20 cellular contexts compared by ENCODE assay signal in genomic region chr4:71202703-71203102, GRCh38.
DNase-seq lines count a peak whose midpoint lies in the region; ATAC-seq, FAIRE-seq and TF ChIP-seq lines count a peak whose summit lies in the region.
"Had no signal": no experiment of that assay in that cellular context is flagged by ENCODE, and none has a peak within 500 bp of the region (broad histone marks: within the 10 kb centered on the region; RNA-seq: fewer than 3 reads in every experiment).

No MANE protein-coding gene starts in this region.

- no peak for FAIRE-seq in pancreas (lab: Jason Lieb, UNC)
- FAIRE-seq: G401.6, GM19239 had no signal

- H3K9me3 ChIP-seq in pancreas: no peaks in the 10 kb centered on the region
- H3K9me3 ChIP-seq: BE2C, Caco-2 had no signal

- H3K27me3 Mint-ChIP-seq in progenitor cell of endocrine pancreas: no peaks in the 10 kb centered on the region
- H3K27me3 Mint-ChIP-seq: CD4-positive, alpha-beta T cell had no signal

- intact Hi-C loops in pancreas (cut with DNase I): no loop called here

- TF ChIP-seq CTCF in astrocyte of the spinal cord (IDR thresholded peaks at IDR 0.05; ENCODE audit: low read depth, low read length) (no peak), pancreas (IDR thresholded peaks at IDR 0.05) (no peak), progenitor cell of endocrine pancreas (IDR thresholded peaks at IDR 0.05; ENCODE audit: unreplicated experiment) (no peak)

- H3K27ac Mint-ChIP-seq in progenitor cell of endocrine pancreas: no peak overlapping the region
- H3K27ac Mint-ChIP-seq: CD4-positive, alpha-beta T cell had no signal

- ATAC-seq in pancreas: no peak

- in situ Hi-C loops in astrocyte of the spinal cord (cut with HindIII; ENCODE audit: low sequenced_read_pairs): no loop called here

- H3K4me1 ChIP-seq in pancreas: peaks cover 3 to 16% (median 16%) of the 10 kb centered on the region in 3 donors
- H3K4me1 ChIP-seq: BE2C had no signal

- WGBS in pancreas, 2 donors: 42 to 52% methylated on average over 2 of the region's 2 CpGs

- H3K36me3 ChIP-seq in pancreas: peaks cover 0 to 2% (median 0%) of the 10 kb centered on the region in 3 donors
- H3K36me3 ChIP-seq: BE2C had no signal

- H3K36me3 Mint-ChIP-seq in progenitor cell of endocrine pancreas (ENCODE audit: insufficient read depth): peaks cover 8% of the 10 kb centered on the region

- H3K9me3 Mint-ChIP-seq in progenitor cell of endocrine pancreas (ENCODE audit: low read depth): no peaks in the 10 kb centered on the region
- H3K9me3 Mint-ChIP-seq: CD4-positive, alpha-beta T cell had no signal

- H3K4me3 Mint-ChIP-seq in progenitor cell of endocrine pancreas (ENCODE audit: low read depth): no peak overlapping the region
- H3K4me3 Mint-ChIP-seq: CD4-positive, alpha-beta T cell had no signal

- H3K4me3 ChIP-seq in astrocyte of the spinal cord (ENCODE audit: low read depth, low read length): no peak overlapping the region
- H3K4me3 ChIP-seq in pancreas: no peak overlapping the region

- DNase-seq in AG08395 (ENCODE audit: low spot score) (peak; percentile 23), M059J (ENCODE audit: low read depth) (peak; percentile 12), astrocyte of the spinal cord (ENCODE audit: low read depth, low spot score) (peak; percentile 44), iris pigment epithelial cell (ENCODE audit: low read depth) (peak; percentile 44), pancreas (no peak), SKM-1 treated with dmso at 0.1 percent for 144 hours (lab: John Stamatoyannopoulos, UW; ENCODE audit: unreplicated experiment) (no peak), progenitor cell of endocrine pancreas (ENCODE audit: low spot score, unreplicated experiment) (no peak), putamen (ENCODE audit: low spot score) (no peak)
- DNase-seq: BE2C; Caco-2; CD4-positive, alpha-beta T cell; KBM-7; NCI-H1105 treated with DMSO at 0.1 percent for 48 hours; NCI-H1694; NCI-H510A treated with DMSO at 0.1 percent for 48 hours; NCI-H774; Right ventricle myocardium superior had no signal

- H3K27ac ChIP-seq in pancreas: peak overlapping the region in 1 of 4 donors; percentile 20
- H3K27ac ChIP-seq: 22Rv1 had no signal

- H3K27me3 ChIP-seq in pancreas: no peaks in the 10 kb centered on the region
- H3K27me3 ChIP-seq: BE2C had no signal

- peaks cover 50% of the 10 kb centered on the region for H3K4me1 Mint-ChIP-seq in progenitor cell of endocrine pancreas (ENCODE audit: low read depth)

Comparison
In these comparisons a context has a peak if more than half of its experiments do, and no peak if none do; other contexts are left out.
1. DNase-seq: peak in AG08395 (single experiment), M059J (single experiment), astrocyte of the spinal cord (single experiment) and iris pigment epithelial cell (single experiment); none in pancreas (0 of 6), SKM-1 treated with dmso at 0.1 percent for 144 hours (single experiment), progenitor cell of endocrine pancreas (single experiment) and putamen (single experiment).